Comparison of ENCODE assay signal across 8 cellular contexts in genomic region chr16:74605332-74605731, GRCh38. TPM values are rescaled to one million over a fixed set of nuclear protein-coding genes. Genes with fewer than 3 reads are reported as not detected.
A peak's percentile ranks its signal among the peaks of the same experiment; 100 is the strongest.
DNase-seq lines count a peak whose midpoint lies in the region; ATAC-seq and TF ChIP-seq lines count a peak whose summit lies in the region.

No MANE protein-coding gene starts in this region.

- peak overlapping the region; percentile 92 for H3K4me3 ChIP-seq in HAP-1
- peak overlapping the region; percentile 78 for H3K4me3 ChIP-seq in WI38 (ENCODE audit: low read depth, low read length)
- H3K4me3 ChIP-seq in foreskin fibroblast (ENCODE audit: low read depth in 1 of 2, low read length in 2 of 2) = peak overlapping the region; percentile 88 to 90
- H3K4me3 ChIP-seq in skeletal muscle cell (ENCODE audit: low read depth, low read length) = peak overlapping the region; percentile 89

- H3K9me3 ChIP-seq in HAP-1 = no peaks in the 10 kb centered on the region

- no peak for DNase-seq in HAP-1 (ENCODE audit: low spot score in 2 of 2)
- DNase-seq in foreskin fibroblast = no peak
- no peak for DNase-seq in skeletal muscle cell (ENCODE audit: low read depth)
- no peak for DNase-seq in NCI-H2227 treated with DMSO at 0.1 percent for 48 hours (lab: John Stamatoyannopoulos, UW)
- DNase-seq in mesenteric fat pad (ENCODE audit: low spot score) = no peak
- DNase-seq in NCI-H187 (lab: John Stamatoyannopoulos, UW) = no peak

- no peak for ATAC-seq in GM18517 (IDR thresholded peaks at IDR 0.05; ENCODE audit: unreplicated experiment)

- H3K36me3 ChIP-seq in HAP-1 (replicated peaks) = 0 out of 2 replicates have a peak, but pooled peaks cover 3% of the 10 kb centered on the region

- peaks cover 22% of the 10 kb centered on the region for H3K4me1 ChIP-seq in HAP-1

- no peaks in the 10 kb centered on the region for H3K27me3 ChIP-seq in HAP-1 (ENCODE audit: low read depth)

- no peak for TF ChIP-seq CTCF in WI38 (IDR thresholded peaks at IDR 0.05; ENCODE audit: low read depth, low read length)
- TF ChIP-seq CTCF in foreskin fibroblast (IDR thresholded peaks at IDR 0.05; ENCODE audit: low read depth, low read length) = no peak

- in situ Hi-C loops in HAP-1 (cut with MboI; ENCODE audit: low sequenced_read_pairs) = no loop called here

RNA-seq across cellular contexts. Expression of gene GLG1, which starts 1.6 kb away (rescaled TPM):
- 102 TPM for total RNA-seq in mesenteric fat pad
